ENCODE assay signal across 27 cellular contexts in the genomic region with DNA sequence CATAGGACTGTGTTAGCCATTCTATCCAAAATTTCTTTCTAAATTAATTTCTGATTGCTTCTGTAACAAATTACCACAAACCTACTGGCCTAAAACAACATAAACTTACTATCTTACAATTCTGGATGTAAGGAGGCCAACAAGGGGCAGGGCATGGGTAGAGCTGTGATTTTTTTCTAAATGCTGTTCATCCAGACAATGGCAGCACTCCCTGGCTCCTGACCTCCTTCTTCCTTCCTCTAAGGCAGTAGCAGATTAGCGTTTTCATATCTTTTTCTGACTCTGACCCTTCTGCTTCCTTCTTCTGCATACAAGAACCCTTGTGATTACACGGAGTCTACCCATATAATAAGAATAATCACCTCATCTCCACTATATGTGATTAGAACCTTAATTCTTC.
"Had no signal": no experiment of that assay in that cellular context is flagged by ENCODE, and none has a peak within 500 bp of the region (broad histone marks: within the 10 kb centered on the region; RNA-seq: fewer than 3 reads in every experiment).

No MANE protein-coding gene starts in this region.

- DNase-seq: natural killer cell; occipital lobe; ovary; psoas muscle; right cardiac atrium; spleen; stimulated activated CD4-positive, alpha-beta T cell treated with anti-CD3 and anti-CD28 coated beads, Interleukin-12 subunit alpha, Interleukin-12 subunit beta, amount 100 ng/mL, for 4 hours; stimulated activated CD4-positive, alpha-beta T cell treated with anti-CD3 and anti-CD28 coated beads, Interleukin-1b, Interleukin-23, amount 100 ng/mL, for 48 hours; stimulated activated CD4-positive, alpha-beta T cell treated with anti-CD3 and anti-CD28 coated beads, Interleukin-4, amount 100 ng/mL, for 1 hour; stimulated activated CD4-positive, alpha-beta T cell treated with anti-CD3 and anti-CD28 coated beads, Interleukin-4, amount 100 ng/mL, for 4 hours; stimulated activated CD8-positive, alpha-beta memory T cell treated with anti-CD3 and anti-CD28 coated beads, Interleukin-4, amount 100 ng/mL, for 48 hours; stimulated activated naive CD4-positive, alpha-beta T cell; stimulated activated naive CD8-positive, alpha-beta T cell treated with anti-CD3 and anti-CD28 coated beads, Interleukin-15, amount 100 ng/mL, for 72 hours; stimulated activated naive CD8-positive, alpha-beta T cell treated with anti-CD3 and anti-CD28 coated beads, Interleukin-15, Interleukin-2, amounts not matched to agents 100 U/mL and 50 U/mL, for 24 hours; substantia nigra; testis; trophoblast cell; upper lobe of left lung had no signal

- H3K4me2 ChIP-seq: neural progenitor cell, smooth muscle cell had no signal

- H3K9me3 ChIP-seq: ovary, psoas muscle, suprapubic skin, testis, tibial nerve, upper lobe of left lung, vagina had no signal

- H3K27me3 ChIP-seq: neural progenitor cell, ovary, spleen, suprapubic skin, testis, tibial nerve, upper lobe of left lung, vagina had no signal

- H3K36me3 ChIP-seq: neural progenitor cell, ovary, spleen, suprapubic skin, tibial nerve, upper lobe of left lung, vagina had no signal

- H3K27ac ChIP-seq: neural progenitor cell, ovary, parathyroid adenoma, psoas muscle, skin epidermis, spleen, suprapubic skin, testis, tibial nerve, upper lobe of left lung, vagina had no signal

- H3K9ac ChIP-seq: neural progenitor cell, parathyroid adenoma had no signal

- ATAC-seq: natural killer cell; psoas muscle; right cardiac atrium; sciatic nerve; stimulated activated naive CD8-positive, alpha-beta T cell treated with anti-CD3 and anti-CD28 coated beads, Interleukin-15, amount 100 ng/mL, for 72 hours; stimulated activated naive CD8-positive, alpha-beta T cell treated with anti-CD3 and anti-CD28 coated beads, Interleukin-15, Interleukin-2, amounts not matched to agents 100 U/mL and 50 U/mL, for 24 hours had no signal

- FAIRE-seq: urothelium cell line had no signal

- H3K4me3 ChIP-seq: neural progenitor cell, ovary, psoas muscle, skin epidermis, smooth muscle cell, spleen, suprapubic skin, testis, tibial nerve, upper lobe of left lung, vagina had no signal

- H2AFZ ChIP-seq: neural progenitor cell, parathyroid adenoma had no signal

- H3K79me2 ChIP-seq: parathyroid adenoma had no signal

- H3K4me1 ChIP-seq: parathyroid adenoma, psoas muscle, spleen, suprapubic skin, testis, tibial nerve, upper lobe of left lung, vagina had no signal
